ENCODE assay signal across 23 cellular contexts in the genomic region with DNA sequence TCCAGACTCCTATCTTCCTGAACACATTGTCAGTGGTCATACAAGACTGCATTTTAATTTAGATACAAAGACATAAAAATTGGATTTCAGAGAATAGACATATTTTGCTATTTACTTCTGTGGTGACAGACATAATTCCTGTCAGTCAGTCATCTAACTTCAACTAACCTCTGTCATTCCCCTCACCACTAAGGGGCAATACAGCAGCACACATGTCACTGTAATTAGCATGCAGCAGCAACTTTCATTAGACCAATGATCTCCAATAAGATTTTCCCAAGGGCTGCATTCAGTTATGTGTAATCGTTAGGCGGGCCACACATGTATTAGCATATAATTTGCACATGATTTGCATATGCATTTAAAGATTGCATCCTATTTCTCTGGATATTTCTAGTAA.
A peak's percentile ranks its signal among the peaks of the same experiment; 100 is the strongest.
DNase-seq lines count a peak whose midpoint lies in the region; ATAC-seq and TF ChIP-seq lines count a peak whose summit lies in the region.
"Had no signal": no experiment of that assay in that cellular context is flagged by ENCODE, and none has a peak within 500 bp of the region (broad histone marks: within the 10 kb centered on the region; RNA-seq: fewer than 3 reads in every experiment).

No MANE protein-coding gene starts in this region.

- H3K4me3 Mint-ChIP-seq in endodermal cell = no peak overlapping the region

- RAD21 ChIA-PET in HCT116 (lab: Charles Lee; ENCODE audit: low non-redundant PET in 1 of 2, low total read pairs in 2 of 2, uncharacterized antibody in 2 of 2, unreplicated experiment in 2 of 2) = no interaction called here

- H3K27ac ChIP-seq in HCT116 (ENCODE audit: low read depth, low read length) (no peak overlapping the region), PC-3 (ENCODE audit: low read length) (no peak overlapping the region), endodermal cell (ENCODE audit: low read depth, low read length) (no peak overlapping the region)
- H3K27ac ChIP-seq: A549, esophagus squamous epithelium, HL-60, left ventricle myocardium inferior, right atrium auricular region, SJCRH30, tibial nerve had no signal

- H3K9me3 Mint-ChIP-seq in endodermal cell = no peaks in the 10 kb centered on the region

- intact Hi-C loops in HCT116 (cut with micrococcal nuclease) = no loop called here
- intact Hi-C loops in PC-3 (cut with micrococcal nuclease) = loop anchor here (1.0 to 10.0 kb wide), 3 partner anchors 507 to 1347 kb away; no protein-coding TSS in a partner anchor

- H3K36me3 Mint-ChIP-seq in endodermal cell (ENCODE audit: low read depth) = no peaks in the 10 kb centered on the region

- CTCF ChIA-PET in HCT116 (lab: Charles Lee) (no interaction called here), PC-3 (lab: Charles Lee) (no interaction called here)

- no peak for TF ChIP-seq POLR2A in HCT116 (IDR thresholded peaks at IDR 0.05; ENCODE audit: borderline replicate concordance, extremely low read depth, insufficient read depth, insufficient read length)

- no peaks in the 10 kb centered on the region for H3K27me3 ChIP-seq in HCT116 (ENCODE audit: insufficient read depth, low read length)
- H3K27me3 ChIP-seq in PC-3 (ENCODE audit: low read length) = 0 out of 2 replicates have a peak, but pooled peaks cover 4% of the 10 kb centered on the region
- no peaks in the 10 kb centered on the region for H3K27me3 ChIP-seq in endodermal cell (ENCODE audit: control insufficient read depth, insufficient read depth, low read length, poor library complexity, severe bottlenecking)
- H3K27me3 ChIP-seq: esophagus squamous epithelium, right atrium auricular region, SJCRH30, tibial nerve had no signal

- H3K4me2 ChIP-seq in HCT116 (ENCODE audit: low read length) (no peak overlapping the region), PC-3 (ENCODE audit: low read length) (no peak overlapping the region)
- H3K4me2 ChIP-seq: A549 had no signal

- no peak overlapping the region for H2AFZ ChIP-seq in HCT116 (ENCODE audit: low read depth, low read length, poor library complexity, severe bottlenecking)
- H2AFZ ChIP-seq in PC-3 (ENCODE audit: low read length) = no peak overlapping the region

- no peaks in the 10 kb centered on the region for H3K27me3 Mint-ChIP-seq in endodermal cell (ENCODE audit: insufficient read depth)

- H3K79me2 ChIP-seq in HCT116 (ENCODE audit: insufficient read depth, low read length) (no peaks in the 10 kb centered on the region), PC-3 (ENCODE audit: low read length) (no peaks in the 10 kb centered on the region)

- TF ChIP-seq CTCF in HCT116 (IDR thresholded peaks at IDR 0.05 in 2 of 3, conservative IDR thresholded peaks at IDR 0.05 in 1 of 3; ENCODE audit: borderline replicate concordance in 1 of 3, insufficient read depth in 1 of 3, low read depth in 2 of 3, low read length in 2 of 3) (peak; percentile 30 to 40 (median 32); a peak in 4 of 6 replicates), PC-3 (conservative IDR thresholded peaks at IDR 0.05; ENCODE audit: low read depth, low read length) (peak; percentile 47; the same call in 1 of the 2 replicates), endodermal cell (conservative IDR thresholded peaks at IDR 0.05) (peak; percentile 50)

- DNase-seq in NCI-H1436 (lab: John Stamatoyannopoulos, UW) (peak; percentile 4), NCI-H1436 treated with DMSO at 0.1 percent for 48 hours (lab: John Stamatoyannopoulos, UW) (no peak), HCT116 (ENCODE audit: low read depth, low spot score) (peak; percentile 3), PC-3 (peak; percentile 20), endodermal cell (no peak), GM19238 (ENCODE audit: insufficient read length, low spot score) (no peak), HuH-7.5 (ENCODE audit: low spot score) (no peak)
- DNase-seq: activated CD4-positive, alpha-beta T cell treated with anti-CD3 and anti-CD28 coated beads for 48 hours; activated CD8-positive, alpha-beta memory T cell treated with anti-CD3 and anti-CD28 coated beads, Interleukin-2, amount 50 U/mL, for 4 hours; activated effector memory CD4-positive, alpha-beta T cell treated with Interleukin-2 at 50 U/mL for 16 hours; esophagus squamous epithelium; glutamatergic neuron; KG1; left ventricle myocardium inferior; NCI-H1105 treated with DMSO at 0.1 percent for 48 hours; SJCRH30; stimulated activated naive CD4-positive, alpha-beta T cell; T1000 had no signal

- H3K4me1 ChIP-seq in HCT116 (ENCODE audit: control insufficient read depth in 1 of 2, insufficient read depth in 2 of 2, low read length in 2 of 2) (no peaks in the 10 kb centered on the region), PC-3 (ENCODE audit: insufficient read depth, low read length) (no peaks in the 10 kb centered on the region), endodermal cell (ENCODE audit: control insufficient read depth, insufficient read depth, low read length) (no peaks in the 10 kb centered on the region)
- H3K4me1 ChIP-seq: A549, esophagus squamous epithelium, left ventricle myocardium inferior, right atrium auricular region, tibial nerve had no signal

- no peaks in the 10 kb centered on the region for H3K9me2 ChIP-seq in HCT116 (ENCODE audit: insufficient read depth)
- no peaks in the 10 kb centered on the region for H3K9me2 ChIP-seq in PC-3 (replicated peaks; ENCODE audit: low read length)

- no peaks in the 10 kb centered on the region for H3F3A ChIP-seq in PC-3 (ENCODE audit: low read length, unreplicated experiment)

- H3K36me3 ChIP-seq in HCT116 (ENCODE audit: control insufficient read depth in 1 of 2, insufficient read depth in 2 of 2, low read length in 2 of 2) (no peaks in the 10 kb centered on the region), PC-3 (ENCODE audit: low read depth, low read length) (no peaks in the 10 kb centered on the region), endodermal cell (ENCODE audit: control insufficient read depth, insufficient read depth, low read length) (no peaks in the 10 kb centered on the region)
- H3K36me3 ChIP-seq: esophagus squamous epithelium, left ventricle myocardium inferior, right atrium auricular region, SJCRH30, tibial nerve had no signal

- H3K4me1 Mint-ChIP-seq in endodermal cell = no peaks in the 10 kb centered on the region

- H3K9ac ChIP-seq in HCT116 (ENCODE audit: low read length) = no peak overlapping the region
- no peak overlapping the region for H3K9ac ChIP-seq in PC-3 (ENCODE audit: low read length)
- no peak overlapping the region for H3K9ac ChIP-seq in endodermal cell (ENCODE audit: extremely low read depth, low read length, poor library complexity, severe bottlenecking)

- no peaks in the 10 kb centered on the region for H4K20me1 ChIP-seq in HCT116 (ENCODE audit: insufficient read depth)
- no peaks in the 10 kb centered on the region for H4K20me1 ChIP-seq in PC-3 (ENCODE audit: low read length)

- 79% methylated on average over 2 of the region's 2 CpGs; no CpG with 5 or more reads in 1 of the 2 experiments for WGBS in endodermal cell (ENCODE audit: insufficient coverage in 1 of 2, insufficient read length in 1 of 2), 2 experiments

- no peak overlapping the region for H3K27ac Mint-ChIP-seq in endodermal cell

- TF ChIP-seq RAD21 in HCT116 (IDR thresholded peaks at IDR 0.05; ENCODE audit: low read depth) = peak; percentile 63

- H3K4me3 ChIP-seq in HCT116 (replicated peaks in 1 of 2; ENCODE audit: low read depth in 1 of 2, low read length in 2 of 2) (no peak overlapping the region), PC-3 (ENCODE audit: low read length) (no peak overlapping the region), endodermal cell (ENCODE audit: low read length) (no peak overlapping the region)
- H3K4me3 ChIP-seq: A549, esophagus squamous epithelium, left ventricle myocardium inferior, right atrium auricular region, SJCRH30, tibial nerve had no signal

- BruUV-seq in HCT116 (replicated peaks; lab: Mats Ljungman, UMichigan) (no TSS peak), PC-3 (replicated peaks; lab: Mats Ljungman, UMichigan) (no TSS peak)

- H3K9me3 ChIP-seq in HCT116 (ENCODE audit: control insufficient read depth in 1 of 2, insufficient read depth in 1 of 2, low read depth in 1 of 2, low read length in 2 of 2) (no peaks in the 10 kb centered on the region), PC-3 (ENCODE audit: low read length) (no peaks in the 10 kb centered on the region), endodermal cell (ENCODE audit: control insufficient read depth, low read length) (no peaks in the 10 kb centered on the region)
- H3K9me3 ChIP-seq: A549, esophagus squamous epithelium, left ventricle myocardium inferior, right atrium auricular region, SJCRH30, tibial nerve had no signal

- POLR2A ChIA-PET in HCT116 (lab: Charles Lee) (no interaction called here), PC-3 (lab: Charles Lee; ENCODE audit: unreplicated experiment) (no interaction called here)

- ATAC-seq in HCT116 (peak; percentile 30; the same call in 1 of the 2 replicates), PC-3 (peak; percentile 64), HG02678 (IDR thresholded peaks at IDR 0.05; ENCODE audit: unreplicated experiment) (no peak)
- ATAC-seq: A549 had no signal

TF ChIP-seq in HCT116, 20 proteins besides CTCF, POLR2A, EP300 and RAD21 (continues in another document):
- TF ChIP-seq CBX3 (IDR thresholded peaks at IDR 0.05; ENCODE audit: low read depth) = no peak
- TF ChIP-seq SRF (IDR thresholded peaks at IDR 0.05; ENCODE audit: low read depth) = no peak
- TF ChIP-seq CEBPB (IDR thresholded peaks at IDR 0.05; ENCODE audit: low read depth) = no peak
- TF ChIP-seq TCF7L2 (IDR thresholded peaks at IDR 0.05; ENCODE audit: borderline replicate concordance, extremely low read depth, insufficient read depth, insufficient read length) = no peak
- TF ChIP-seq ZFX (IDR thresholded peaks at IDR 0.05) = no peak
- TF ChIP-seq, protein P1, sequence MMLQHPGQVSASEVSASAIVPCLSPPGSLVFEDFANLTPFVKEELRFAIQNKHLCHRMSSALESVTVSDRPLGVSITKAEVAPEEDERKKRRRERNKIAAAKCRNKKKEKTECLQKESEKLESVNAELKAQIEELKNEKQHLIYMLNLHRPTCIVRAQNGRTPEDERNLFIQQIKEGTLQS (IDR thresholded peaks at IDR 0.05) = no peak

Comparison
In these comparisons a context has a peak if more than half of its experiments do, and no peak if none do; other contexts are left out.
1. DNase-seq: peak in NCI-H1436 (single experiment), HCT116 (single experiment) and PC-3 (single experiment); none in NCI-H1436 treated with DMSO at 0.1 percent for 48 hours (single experiment), endodermal cell (single experiment), GM19238 (single experiment) and HuH-7.5 (single experiment).
2. Peak in every context shown above with its lines, with median percentiles within 50 percentile points of each other: CTCF ChIP-seq.